ENCODE assay signal across 1 cellular context in genomic region chr1:35269989-35270289, GRCh38.
TF ChIP-seq lines count a peak whose summit lies in the region.

No MANE protein-coding gene starts in this region.

TF ChIP-seq in K562, 482 proteins besides CTCF, POLR2A, EP300 and RAD21 (continued from another document):
- TF ChIP-seq UBTF (IDR thresholded peaks at IDR 0.05; ENCODE audit: borderline replicate concordance in 1 of 2, low read depth in 2 of 2, low read length in 2 of 2) (0 out of 4 replicates have a peak, but pooled peaks of 1 of the 2 experiments have one; percentile 44), HDAC2 (IDR thresholded peaks at IDR 0.05) (0 out of 2 replicates have a peak, but pooled peaks have one; percentile 0), RBM25 (IDR thresholded peaks at IDR 0.05; ENCODE audit: low read depth, low read length, severe bottlenecking) (peak; percentile 42)
